Comparison of ENCODE assay signal across 1 cellular context in genomic region chr19:3162418-3163229, GRCh38.
A peak's percentile ranks its signal among the peaks of the same experiment; 100 is the strongest.
TF ChIP-seq lines count a peak whose summit lies in the region.

No MANE protein-coding gene starts in this region.

TF ChIP-seq in HepG2, 621 proteins besides CTCF, POLR2A, EP300 and RAD21:
- peak; percentile 41; the same call in 1 of the 2 replicates for TF ChIP-seq RAD51 (IDR thresholded peaks at IDR 0.05; ENCODE audit: borderline replicate concordance)
- peak; percentile 70 for TF ChIP-seq NFYB (CRISPR knock-in tag; IDR thresholded peaks at IDR 0.05)
- no peak for TF ChIP-seq ZNF619 (CRISPR knock-in tag; IDR thresholded peaks at IDR 0.05)
- TF ChIP-seq ZNF138 (CRISPR knock-in tag; IDR thresholded peaks at IDR 0.05; ENCODE audit: low read depth) = no peak
- TF ChIP-seq USF2 (IDR thresholded peaks at IDR 0.05; ENCODE audit: low read depth, low read length) = peak; percentile 68
- TF ChIP-seq USF2 (CRISPR knock-in tag; IDR thresholded peaks at IDR 0.05; ENCODE audit: borderline replicate concordance) = peak; percentile 63; the same call in 1 of the 2 replicates
- TF ChIP-seq ZNF234 (CRISPR knock-in tag; conservative IDR thresholded peaks at IDR 0.05) = no peak
- TF ChIP-seq HIC2 (CRISPR knock-in tag; IDR thresholded peaks at IDR 0.05; ENCODE audit: low read depth) = no peak
- no peak for TF ChIP-seq MIER2 (CRISPR knock-in tag; IDR thresholded peaks at IDR 0.05)
- no peak for TF ChIP-seq ZBTB14 (CRISPR knock-in tag; IDR thresholded peaks at IDR 0.05)
- no peak for TF ChIP-seq CHD2 (IDR thresholded peaks at IDR 0.05; ENCODE audit: low read depth, low read length)
- TF ChIP-seq ZNF687 (CRISPR knock-in tag; IDR thresholded peaks at IDR 0.05) = peak; percentile 50
- TF ChIP-seq SUZ12 (IDR thresholded peaks at IDR 0.05; ENCODE audit: low read depth, low read length) = no peak
- peak; percentile 58 for TF ChIP-seq NFYC (CRISPR knock-in tag; IDR thresholded peaks at IDR 0.05)
- TF ChIP-seq ZMYM4 (CRISPR knock-in tag; IDR thresholded peaks at IDR 0.05) = peak; percentile 17; the same call in 1 of the 2 replicates
- TF ChIP-seq ZFP91 (CRISPR knock-in tag; IDR thresholded peaks at IDR 0.05; ENCODE audit: borderline replicate concordance) = 0 out of 2 replicates have a peak, but pooled peaks have one; percentile 18
